In the genomic region with DNA sequence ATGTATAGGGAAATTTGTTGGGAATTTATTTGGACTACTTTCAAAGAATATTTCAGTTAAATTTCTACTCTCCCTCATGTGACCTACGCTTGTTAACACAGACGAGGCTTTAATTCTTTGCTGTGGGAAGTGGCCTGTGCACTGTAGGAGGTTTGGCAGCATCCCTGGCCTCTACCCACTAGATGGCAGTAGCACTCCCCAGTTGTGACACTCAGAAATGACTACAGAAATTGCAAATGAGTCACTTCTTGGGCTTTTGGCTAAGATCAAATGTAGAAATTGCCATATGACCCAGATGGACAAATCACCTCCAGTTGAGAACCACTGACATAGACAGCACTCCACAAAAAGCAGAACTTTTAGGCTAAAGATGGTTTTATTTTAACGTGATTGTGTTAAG, we compare ENCODE assay signal across 8 cellular contexts. TPM values are rescaled to one million over a fixed set of nuclear protein-coding genes. Genes with fewer than 3 reads are reported as not detected.
DNase-seq lines count a peak whose midpoint lies in the region; ATAC-seq and TF ChIP-seq lines count a peak whose summit lies in the region.

No MANE protein-coding gene starts in this region.

- H3K4me3 Mint-ChIP-seq in activated naive CD8-positive, alpha-beta T cell treated with anti-CD3 and anti-CD28 coated beads, Interleukin-2, amount 50 U/mL, for 24 hours: no peak overlapping the region

- no peaks in the 10 kb centered on the region for H3K27me3 Mint-ChIP-seq in activated naive CD8-positive, alpha-beta T cell treated with anti-CD3 and anti-CD28 coated beads, Interleukin-2, amount 50 U/mL, for 24 hours

- TF ChIP-seq CTCF in retinal pigment epithelial cell (conservative IDR thresholded peaks at IDR 0.05; ENCODE audit: low read depth, low read length): peak; percentile 91

- H3K4me1 Mint-ChIP-seq in activated naive CD8-positive, alpha-beta T cell treated with anti-CD3 and anti-CD28 coated beads, Interleukin-2, amount 50 U/mL, for 24 hours: no peaks in the 10 kb centered on the region

- ATAC-seq in GM21360 (IDR thresholded peaks at IDR 0.05; ENCODE audit: unreplicated experiment) (peak; percentile 71), SK-N-SH treated with all-trans-retinoic acid at 6 μM for 48 hours (peak; percentile 92), HG03571 (IDR thresholded peaks at IDR 0.05; ENCODE audit: unreplicated experiment) (no peak)
- ATAC-seq in activated naive CD8-positive, alpha-beta T cell treated with anti-CD3 and anti-CD28 coated beads, Interleukin-2, amount 50 U/mL, for 24 hours: peak; percentile 69

- intact Hi-C loops in cardiac septum (cut with DNase I): no loop called here

- H3K27ac Mint-ChIP-seq in activated naive CD8-positive, alpha-beta T cell treated with anti-CD3 and anti-CD28 coated beads, Interleukin-2, amount 50 U/mL, for 24 hours: no peak overlapping the region

- H3K36me3 Mint-ChIP-seq in activated naive CD8-positive, alpha-beta T cell treated with anti-CD3 and anti-CD28 coated beads, Interleukin-2, amount 50 U/mL, for 24 hours (ENCODE audit: low read depth): no peaks in the 10 kb centered on the region

- H3K9me3 Mint-ChIP-seq in activated naive CD8-positive, alpha-beta T cell treated with anti-CD3 and anti-CD28 coated beads, Interleukin-2, amount 50 U/mL, for 24 hours: no peaks in the 10 kb centered on the region

- peak; percentile 34 for DNase-seq in COLO829 (ENCODE audit: low spot score)
- DNase-seq in KG1 (lab: John Stamatoyannopoulos, UW): peak; percentile 0
- DNase-seq in activated naive CD8-positive, alpha-beta T cell treated with anti-CD3 and anti-CD28 coated beads, Interleukin-2, amount 50 U/mL, for 24 hours: peak; percentile 55
- DNase-seq in cardiac septum (ENCODE audit: low spot score): peak; percentile 76
- peak; percentile 35 for DNase-seq in retinal pigment epithelial cell (ENCODE audit: low read depth)

- H3K4me3 ChIP-seq in retinal pigment epithelial cell (ENCODE audit: low read length): no peak overlapping the region

TF ChIP-seq in SK-N-SH treated with all-trans-retinoic acid at 6 μM for 48 hours, 23 proteins besides CTCF, POLR2A, EP300 and RAD21:
- TF ChIP-seq BACH2 (CRISPR knock-in tag; IDR thresholded peaks at IDR 0.05; ENCODE audit: borderline replicate concordance) (no peak), CSRNP3 (CRISPR knock-in tag; IDR thresholded peaks at IDR 0.05) (no peak), ISL1 (CRISPR knock-in tag; IDR thresholded peaks at IDR 0.05) (no peak), ESRRG (CRISPR knock-in tag; IDR thresholded peaks at IDR 0.05) (no peak), ARNTL (CRISPR knock-in tag; IDR thresholded peaks at IDR 0.05; ENCODE audit: borderline replicate concordance, low read depth) (no peak), CSDC2 (CRISPR knock-in tag; IDR thresholded peaks at IDR 0.05) (no peak), ZNF8 (CRISPR knock-in tag; IDR thresholded peaks at IDR 0.05) (no peak)
- TF ChIP-seq, protein P1, sequence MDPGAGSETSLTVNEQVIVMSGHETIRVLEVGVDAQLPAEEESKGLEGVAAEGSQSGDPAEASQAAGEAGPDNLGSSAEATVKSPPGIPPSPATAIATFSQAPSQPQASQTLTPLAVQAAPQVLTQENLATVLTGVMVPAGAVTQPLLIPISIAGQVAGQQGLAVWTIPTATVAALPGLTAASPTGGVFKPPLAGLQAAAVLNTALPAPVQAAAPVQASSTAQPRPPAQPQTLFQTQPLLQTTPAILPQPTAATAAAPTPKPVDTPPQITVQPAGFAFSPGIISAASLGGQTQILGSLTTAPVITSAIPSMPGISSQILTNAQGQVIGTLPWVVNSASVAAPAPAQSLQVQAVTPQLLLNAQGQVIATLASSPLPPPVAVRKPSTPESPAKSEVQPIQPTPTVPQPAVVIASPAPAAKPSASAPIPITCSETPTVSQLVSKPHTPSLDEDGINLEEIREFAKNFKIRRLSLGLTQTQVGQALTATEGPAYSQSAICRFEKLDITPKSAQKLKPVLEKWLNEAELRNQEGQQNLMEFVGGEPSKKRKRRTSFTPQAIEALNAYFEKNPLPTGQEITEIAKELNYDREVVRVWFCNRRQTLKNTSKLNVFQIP (CRISPR knock-in tag; IDR thresholded peaks at IDR 0.05; ENCODE audit: borderline replicate concordance, low read depth): no peak

RNA-seq across cellular contexts. Expression of gene PIR, which starts 22.1 kb away (rescaled TPM):
- total RNA-seq in cardiac septum: 15.7 TPM

RNA-seq across cellular contexts. Expression of gene BMX, which starts 29.6 kb away (rescaled TPM):
- total RNA-seq in cardiac septum: 1.8 TPM

Comparison
In these comparisons a context has a peak if more than half of its experiments do, and no peak if none do; other contexts are left out.
1. DNase-seq: peak in every context shown above with its lines; median percentile 76 in cardiac septum; 55 in activated naive CD8-positive, alpha-beta T cell treated with anti-CD3 and anti-CD28 coated beads, Interleukin-2, amount 50 U/mL, for 24 hours; 35 in retinal pigment epithelial cell; 34 in COLO829; 0 in KG1.